Comparison of ENCODE assay signal across 8 cellular contexts in genomic region chr1:40059292-40059959, GRCh38. TPM values are rescaled to one million over a fixed set of nuclear protein-coding genes. Genes with fewer than 3 reads are reported as not detected.
DNase-seq lines count a peak whose midpoint lies in the region; ATAC-seq and TF ChIP-seq lines count a peak whose summit lies in the region.

No MANE protein-coding gene starts in this region.

- no peak for TF ChIP-seq CTCF in Calu3 (IDR thresholded peaks at IDR 0.05; ENCODE audit: unreplicated experiment)
- no peak for TF ChIP-seq CTCF in HFFc6 (IDR thresholded peaks at IDR 0.05)
- TF ChIP-seq CTCF in prostate gland (IDR thresholded peaks at IDR 0.05), result no peak

- DNase-seq in Calu3, result peak; percentile 5
- DNase-seq in HFFc6, result peak; percentile 48
- DNase-seq in SKM-1 (lab: John Stamatoyannopoulos, UW; ENCODE audit: unreplicated experiment), result peak; percentile 85
- DNase-seq in prostate gland (ENCODE audit: low spot score), result no peak
- DNase-seq in NCI-H774 (lab: John Stamatoyannopoulos, UW), result no peak
- no peak for DNase-seq in hippocampal formation (lab: John Stamatoyannopoulos, UW)

- no peak overlapping the region for H3K4me3 Mint-ChIP-seq in Calu3 (ENCODE audit: low read depth, unreplicated experiment)
- peak overlapping the region; percentile 47 for H3K4me3 Mint-ChIP-seq in HFFc6

- CTCF ChIA-PET in Calu3 (lab: Charles Lee), result no interaction called here

- H3K9me3 ChIP-seq in esophagus (ENCODE audit: control insufficient read depth in 2 of 2, insufficient read depth in 1 of 2, low read depth in 1 of 2, low read length in 1 of 2) (no peaks in the 10 kb centered on the region), prostate gland (no peaks in the 10 kb centered on the region)

- H3K4me3 ChIP-seq in esophagus (ENCODE audit: low read depth in 1 of 2, low read length in 2 of 2) (no peak overlapping the region), prostate gland (no peak overlapping the region)

- BruUV-seq in Calu3 (replicated peaks; lab: Mats Ljungman, UMichigan), result no TSS peak

- H3K27me3 Mint-ChIP-seq in Calu3 (ENCODE audit: unreplicated experiment) (no peaks in the 10 kb centered on the region), HFFc6 (ENCODE audit: insufficient read depth) (no peaks in the 10 kb centered on the region; the same call in 1 of the 2 replicates)

- WGBS in esophagus, 2 donors, result 40 to 63% methylated on average over 4 of the region's 4 CpGs
- WGBS in prostate gland, result 51% methylated on average over 4 of the region's 4 CpGs

- H3K27me3 ChIP-seq in esophagus (ENCODE audit: control insufficient read depth in 1 of 2, insufficient read depth in 2 of 2, low read length in 2 of 2) (no peaks in the 10 kb centered on the region), prostate gland (replicated peaks; ENCODE audit: insufficient read depth) (no peaks in the 10 kb centered on the region)

- no peaks in the 10 kb centered on the region for H3K9me3 Mint-ChIP-seq in Calu3 (ENCODE audit: low read depth, unreplicated experiment)
- no peaks in the 10 kb centered on the region for H3K9me3 Mint-ChIP-seq in HFFc6

- H3K27ac ChIP-seq in esophagus (ENCODE audit: low read depth in 2 of 2, low read length in 1 of 2), result peak overlapping the region; percentile 49 to 83
- peak overlapping the region; percentile 10 to 32 for H3K27ac ChIP-seq in prostate gland

- intact Hi-C loops in Calu3 (cut with micrococcal nuclease; ENCODE audit: unreplicated experiment), result no loop called here
- intact Hi-C loops in prostate gland (cut with DNase I), result no loop called here

- no peak for TF ChIP-seq POLR2A in prostate gland (IDR thresholded peaks at IDR 0.05)

- H3K4me1 Mint-ChIP-seq in Calu3 (ENCODE audit: low read depth, unreplicated experiment), result peaks cover 50% of the 10 kb centered on the region
- H3K4me1 Mint-ChIP-seq in HFFc6 (ENCODE audit: low read depth), result peaks cover 69% of the 10 kb centered on the region

- H3K27ac Mint-ChIP-seq in Calu3 (ENCODE audit: unreplicated experiment) (peak overlapping the region; percentile 52), HFFc6 (peak overlapping the region; percentile 67)

- ATAC-seq in SK-N-SH treated with all-trans-retinoic acid at 6 μM for 48 hours, result no peak

- peaks cover 34% of the 10 kb centered on the region for H3K36me3 Mint-ChIP-seq in Calu3 (ENCODE audit: insufficient read depth, unreplicated experiment)
- peaks cover 41% of the 10 kb centered on the region for H3K36me3 Mint-ChIP-seq in HFFc6 (ENCODE audit: low read depth)

- H3K36me3 ChIP-seq in esophagus (ENCODE audit: control insufficient read depth in 2 of 2, insufficient read depth in 2 of 2, low read length in 1 of 2), result peaks cover 11 to 19% of the 10 kb centered on the region in 2 donors
- peaks cover 1 to 5% of the 10 kb centered on the region in 2 donors for H3K36me3 ChIP-seq in prostate gland

- no peaks in the 10 kb centered on the region for H3K4me1 ChIP-seq in esophagus (ENCODE audit: control insufficient read depth in 2 of 2, insufficient read depth in 2 of 2, low read length in 1 of 2)
- no peaks in the 10 kb centered on the region for H3K4me1 ChIP-seq in prostate gland (replicated peaks)

TF ChIP-seq in SK-N-SH treated with all-trans-retinoic acid at 6 μM for 48 hours, 23 proteins besides CTCF, POLR2A, EP300 and RAD21:
- TF ChIP-seq ZNF565 (CRISPR knock-in tag; conservative IDR thresholded peaks at IDR 0.05; ENCODE audit: low read depth) (no peak), ESRRG (CRISPR knock-in tag; IDR thresholded peaks at IDR 0.05) (no peak), ZNF8 (CRISPR knock-in tag; IDR thresholded peaks at IDR 0.05) (no peak), CSDC2 (CRISPR knock-in tag; IDR thresholded peaks at IDR 0.05) (no peak), BACH2 (CRISPR knock-in tag; IDR thresholded peaks at IDR 0.05; ENCODE audit: borderline replicate concordance) (no peak), POU6F1 (CRISPR knock-in tag; IDR thresholded peaks at IDR 0.05; ENCODE audit: borderline replicate concordance, low read depth) (no peak), ZNF70 (CRISPR knock-in tag; IDR thresholded peaks at IDR 0.05) (no peak)
- TF ChIP-seq, protein P1, sequence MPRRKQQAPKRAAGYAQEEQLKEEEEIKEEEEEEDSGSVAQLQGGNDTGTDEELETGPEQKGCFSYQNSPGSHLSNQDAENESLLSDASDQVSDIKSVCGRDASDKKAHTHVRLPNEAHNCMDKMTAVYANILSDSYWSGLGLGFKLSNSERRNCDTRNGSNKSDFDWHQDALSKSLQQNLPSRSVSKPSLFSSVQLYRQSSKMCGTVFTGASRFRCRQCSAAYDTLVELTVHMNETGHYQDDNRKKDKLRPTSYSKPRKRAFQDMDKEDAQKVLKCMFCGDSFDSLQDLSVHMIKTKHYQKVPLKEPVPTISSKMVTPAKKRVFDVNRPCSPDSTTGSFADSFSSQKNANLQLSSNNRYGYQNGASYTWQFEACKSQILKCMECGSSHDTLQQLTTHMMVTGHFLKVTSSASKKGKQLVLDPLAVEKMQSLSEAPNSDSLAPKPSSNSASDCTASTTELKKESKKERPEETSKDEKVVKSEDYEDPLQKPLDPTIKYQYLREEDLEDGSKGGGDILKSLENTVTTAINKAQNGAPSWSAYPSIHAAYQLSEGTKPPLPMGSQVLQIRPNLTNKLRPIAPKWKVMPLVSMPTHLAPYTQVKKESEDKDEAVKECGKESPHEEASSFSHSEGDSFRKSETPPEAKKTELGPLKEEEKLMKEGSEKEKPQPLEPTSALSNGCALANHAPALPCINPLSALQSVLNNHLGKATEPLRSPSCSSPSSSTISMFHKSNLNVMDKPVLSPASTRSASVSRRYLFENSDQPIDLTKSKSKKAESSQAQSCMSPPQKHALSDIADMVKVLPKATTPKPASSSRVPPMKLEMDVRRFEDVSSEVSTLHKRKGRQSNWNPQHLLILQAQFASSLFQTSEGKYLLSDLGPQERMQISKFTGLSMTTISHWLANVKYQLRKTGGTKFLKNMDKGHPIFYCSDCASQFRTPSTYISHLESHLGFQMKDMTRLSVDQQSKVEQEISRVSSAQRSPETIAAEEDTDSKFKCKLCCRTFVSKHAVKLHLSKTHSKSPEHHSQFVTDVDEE (CRISPR knock-in tag; IDR thresholded peaks at IDR 0.05), result no peak

RNA-seq across cellular contexts. Expression of gene CAP1, which starts 18.9 kb away (rescaled TPM):
- total RNA-seq in Calu3 (2022), result 307 and 309 TPM in 2 replicates
- total RNA-seq in HFFc6 (2021; fragmentation: NEBNext Ultra II Directional; extraction: Animal tissue kit (Norgen Biotek cat#: 25700)), result 100 to 1,000 TPM; 665 to 743 (median 688) TPM
- 100 to 1,000 TPM in 1 of 2 donors, 10 to 100 TPM in 1; 72.0 to 168 TPM for polyA plus RNA-seq in esophagus
- 100 to 1,000 TPM; 128 to 187 TPM for total RNA-seq in prostate gland

RNA-seq across cellular contexts. Expression of gene PPT1, which starts 37.6 kb away (rescaled TPM):
- 57.8 and 70.2 TPM in 2 replicates for total RNA-seq in Calu3 (2022)
- total RNA-seq in HFFc6 (2021; fragmentation: NEBNext Ultra II Directional; extraction: Animal tissue kit (Norgen Biotek cat#: 25700)), result 10 to 100 TPM; 73.1 to 88.8 (median 82.5) TPM
- polyA plus RNA-seq in esophagus, result 10 to 100 TPM; 20.3 to 25.1 TPM
- 100 to 1,000 TPM in 1 of 2 donors, 10 to 100 TPM in 1; 86.2 to 126 TPM for total RNA-seq in prostate gland

Comparison
In these comparisons a context has a peak if more than half of its experiments do, and no peak if none do; other contexts are left out.
1. DNase-seq: peak in Calu3 (single experiment), HFFc6 (single experiment) and SKM-1 (single experiment); none in prostate gland (single experiment), NCI-H774 (single experiment) and hippocampal formation (0 of 2).